Comparison of ENCODE assay signal across 8 cellular contexts in the genomic region with DNA sequence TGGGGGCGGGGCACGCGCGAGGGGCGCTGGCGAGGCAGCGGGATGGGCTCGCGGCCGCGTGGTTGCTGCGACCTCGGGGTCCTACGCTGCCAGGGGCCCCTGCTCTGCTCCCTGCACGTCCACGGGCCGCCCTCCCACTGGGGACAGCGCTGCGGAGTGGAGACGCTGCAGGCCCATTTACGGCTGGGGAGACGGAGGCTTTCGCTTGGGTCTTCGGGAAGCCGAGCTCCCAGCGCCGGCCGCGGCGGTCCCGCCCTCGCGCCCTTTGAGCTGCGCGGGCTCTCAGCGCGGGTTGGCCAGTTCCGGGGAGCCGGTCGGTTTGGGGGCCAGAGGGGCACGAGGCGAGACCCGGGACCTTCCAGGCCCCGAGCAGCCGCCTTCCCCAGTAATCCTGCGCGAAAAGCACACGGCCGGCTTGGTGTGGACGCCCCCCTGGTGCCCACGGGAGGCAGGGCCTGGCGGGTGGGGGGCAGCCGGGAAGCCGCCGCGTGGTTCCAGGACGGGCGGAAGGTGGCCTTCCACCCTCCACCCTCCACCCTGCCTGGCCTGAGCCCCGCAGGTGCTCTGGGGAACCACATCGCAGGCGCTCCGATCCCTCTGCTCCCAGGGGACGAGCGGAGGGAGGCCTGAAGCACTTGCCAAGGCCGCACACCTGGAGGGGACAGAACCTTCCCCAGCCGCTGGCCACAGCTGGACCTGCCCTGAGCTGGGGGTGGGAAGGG. TPM values are rescaled to one million over a fixed set of nuclear protein-coding genes. Genes with fewer than 3 reads are reported as not detected.
DNase-seq lines count a peak whose midpoint lies in the region; ATAC-seq and TF ChIP-seq lines count a peak whose summit lies in the region.

No MANE protein-coding gene starts in this region.

- H3K9me3 Mint-ChIP-seq in Calu3 (ENCODE audit: low read depth, unreplicated experiment): no peaks in the 10 kb centered on the region
- H3K9me3 Mint-ChIP-seq in dendritic cell treated with granulocyte-macrophage colony-stimulating factor and Interleukin-4, amounts not matched to agents 40 ng/mL and 50 ng/mL, for 4 days: no peaks in the 10 kb centered on the region
- no peaks in the 10 kb centered on the region for H3K9me3 Mint-ChIP-seq in mesothelial cell of epicardium

- H3K4me1 Mint-ChIP-seq in Calu3 (ENCODE audit: low read depth, unreplicated experiment): peaks cover 26% of the 10 kb centered on the region
- H3K4me1 Mint-ChIP-seq in dendritic cell treated with granulocyte-macrophage colony-stimulating factor and Interleukin-4, amounts not matched to agents 40 ng/mL and 50 ng/mL, for 4 days (ENCODE audit: low read depth): peaks cover 44% of the 10 kb centered on the region
- peaks cover 26% of the 10 kb centered on the region for H3K4me1 Mint-ChIP-seq in mesothelial cell of epicardium

- peak in 1 of 2 donors; percentile 50 for TF ChIP-seq POLR2A in vagina (IDR thresholded peaks at IDR 0.05)

- H3K27ac Mint-ChIP-seq in Calu3 (ENCODE audit: unreplicated experiment): no peak overlapping the region
- H3K27ac Mint-ChIP-seq in dendritic cell treated with granulocyte-macrophage colony-stimulating factor and Interleukin-4, amounts not matched to agents 40 ng/mL and 50 ng/mL, for 4 days: peak overlapping the region; percentile 79
- H3K27ac Mint-ChIP-seq in mesothelial cell of epicardium: no peak overlapping the region

- DNase-seq in Calu3: peak; percentile 21
- no peak for DNase-seq in Panc1 (ENCODE audit: low read depth, low spot score)
- DNase-seq in mesothelial cell of epicardium (ENCODE audit: low spot score in 2 of 2, unreplicated experiment in 2 of 2): peak in 1 of 2 experiments; percentile 51
- no peak for DNase-seq in vagina (ENCODE audit: extremely low spot score in 2 of 2)
- no peak for DNase-seq in OCI-M2 (lab: John Stamatoyannopoulos, UW; ENCODE audit: unreplicated experiment)

- H3K4me1 ChIP-seq in Panc1 (ENCODE audit: control insufficient read depth, insufficient read depth, low read length) (peaks cover 20% of the 10 kb centered on the region), vagina (peaks cover 27% of the 10 kb centered on the region)

- peak overlapping the region; percentile 82 for H3K4me3 Mint-ChIP-seq in Calu3 (ENCODE audit: low read depth, unreplicated experiment)
- H3K4me3 Mint-ChIP-seq in dendritic cell treated with granulocyte-macrophage colony-stimulating factor and Interleukin-4, amounts not matched to agents 40 ng/mL and 50 ng/mL, for 4 days: peak overlapping the region; percentile 81
- H3K4me3 Mint-ChIP-seq in mesothelial cell of epicardium: peak overlapping the region; percentile 64

- peak overlapping the region; percentile 58 to 86 for H3K4me3 ChIP-seq in Panc1 (ENCODE audit: low read depth in 2 of 2, low read length in 2 of 2)
- H3K4me3 ChIP-seq in vagina: peak overlapping the region; percentile 71 to 79

- H3K27me3 Mint-ChIP-seq in Calu3 (ENCODE audit: unreplicated experiment): no peaks in the 10 kb centered on the region
- peaks cover 38% of the 10 kb centered on the region for H3K27me3 Mint-ChIP-seq in dendritic cell treated with granulocyte-macrophage colony-stimulating factor and Interleukin-4, amounts not matched to agents 40 ng/mL and 50 ng/mL, for 4 days
- H3K27me3 Mint-ChIP-seq in mesothelial cell of epicardium (ENCODE audit: low read depth): peaks cover 14% of the 10 kb centered on the region

- no peaks in the 10 kb centered on the region for H3K9me3 ChIP-seq in Panc1 (ENCODE audit: control insufficient read depth, insufficient read depth, low read depth, low read length)
- H3K9me3 ChIP-seq in vagina: no peaks in the 10 kb centered on the region

- ATAC-seq in GM19035 (IDR thresholded peaks at IDR 0.05; ENCODE audit: unreplicated experiment) (peak; percentile 21), HG03097 (IDR thresholded peaks at IDR 0.05; ENCODE audit: low FRiP score, unreplicated experiment) (peak; percentile 12), Panc1 (peak; percentile 50)

- CTCF ChIA-PET in Calu3 (lab: Charles Lee): interaction anchor here (0.9 to 1.0 kb wide), 2 partner anchors 134 to 218 kb away, joined by 3 read pairs; partner anchors contain the start of gene FAAP20
- CTCF ChIA-PET in Panc1 (lab: Charles Lee): interaction anchor here (0.7 kb wide), 1 partner anchor 64 kb away, joined by 4 read pairs; no protein-coding TSS in a partner anchor

- H3K27ac ChIP-seq in Panc1 (ENCODE audit: low read length) (peak overlapping the region; percentile 80), vagina (peak overlapping the region; percentile 82)

- H3K36me3 ChIP-seq in Panc1 (ENCODE audit: control insufficient read depth, insufficient read depth, low read length): no peaks in the 10 kb centered on the region
- peaks cover 0 to 8% of the 10 kb centered on the region in 2 donors for H3K36me3 ChIP-seq in vagina

- no peaks in the 10 kb centered on the region for H3K27me3 ChIP-seq in Panc1 (ENCODE audit: control insufficient read depth, insufficient read depth, low read length)
- no peaks in the 10 kb centered on the region for H3K27me3 ChIP-seq in vagina

- intact Hi-C loops in Calu3 (cut with micrococcal nuclease; ENCODE audit: unreplicated experiment) (no loop called here), Panc1 (cut with micrococcal nuclease; ENCODE audit: unreplicated experiment) (loop anchor here (2.0 to 10.0 kb wide), 2 partner anchors 62 to 134 kb away; partner anchors contain the start of gene PLCH2), vagina (cut with DNase I) (loop anchor here (2.0 to 10.0 kb wide), 4 partner anchors 114 to 392 kb away; partner anchors contain the start of genes PANK4 and TTC34)
- intact Hi-C loops in dendritic cell treated with granulocyte-macrophage colony-stimulating factor and Interleukin-4, amounts not matched to agents 40 ng/mL and 50 ng/mL, for 4 days (cut with micrococcal nuclease): no loop called here

- no peak for TF ChIP-seq CTCF in Calu3 (IDR thresholded peaks at IDR 0.05; ENCODE audit: unreplicated experiment)
- TF ChIP-seq CTCF in Panc1 (IDR thresholded peaks at IDR 0.05): no peak
- no peak for TF ChIP-seq CTCF in mesothelial cell of epicardium (IDR thresholded peaks at IDR 0.05; ENCODE audit: unreplicated experiment)
- peak in 1 of 3 experiments; percentile 16 for TF ChIP-seq CTCF in vagina (IDR thresholded peaks at IDR 0.05)

- BruUV-seq in Calu3 (replicated peaks; lab: Mats Ljungman, UMichigan): TSS peak; percentile 37
- no TSS peak for BruUV-seq in Panc1 (replicated peaks; lab: Mats Ljungman, UMichigan)

- in situ Hi-C loops in Panc1 (cut with HindIII; ENCODE audit: low pct_unique_long_range_greater_than_20kb, low sequenced_read_pairs): no loop called here

- H3K36me3 Mint-ChIP-seq in Calu3 (ENCODE audit: insufficient read depth, unreplicated experiment) (peaks cover 62% of the 10 kb centered on the region), mesothelial cell of epicardium (no peaks in the 10 kb centered on the region)
- H3K36me3 Mint-ChIP-seq in dendritic cell treated with granulocyte-macrophage colony-stimulating factor and Interleukin-4, amounts not matched to agents 40 ng/mL and 50 ng/mL, for 4 days (ENCODE audit: low read depth): peaks cover 24% of the 10 kb centered on the region

- POLR2A ChIA-PET in Panc1 (lab: Charles Lee): no interaction called here

RNA-seq across cellular contexts. Expression of gene PEX10, which starts 0.6 kb away (rescaled TPM):
- total RNA-seq in Calu3 (2022) (22.3 and 24.0 TPM in 2 replicates), Panc1 (2021; ENCODE audit: unreplicated experiment) (49.8 TPM), mesothelial cell of epicardium (25.8 to 26.6 TPM (median 25.9 TPM) in 3 replicates), vagina (15.2 TPM)
- polyA plus RNA-seq in Panc1 (2012; ENCODE audit: insufficient read length): 69.0 TPM

RNA-seq across cellular contexts. Expression of gene RER1, which starts 21.3 kb away (rescaled TPM):
- total RNA-seq in Calu3 (2022): 118 and 120 TPM in 2 replicates
- total RNA-seq in Panc1 (2021; ENCODE audit: unreplicated experiment): 235 TPM
- polyA plus RNA-seq in Panc1 (2012; ENCODE audit: insufficient read length): 207 TPM
- 94.5 to 103 TPM (median 95.1 TPM) in 3 replicates for total RNA-seq in mesothelial cell of epicardium
- 49.6 TPM for total RNA-seq in vagina

RNA-seq across cellular contexts. Expression of gene MORN1, which starts 21.6 kb away (rescaled TPM):
- total RNA-seq in Calu3 (2022) (23.2 and 25.9 TPM in 2 replicates), Panc1 (2021; ENCODE audit: unreplicated experiment) (21.3 TPM), mesothelial cell of epicardium (21.6 to 25.0 TPM (median 24.3 TPM) in 3 replicates), vagina (11.8 TPM)
- 13.2 TPM for polyA plus RNA-seq in Panc1 (2012; ENCODE audit: insufficient read length)

Comparison
In these comparisons a context has a peak if more than half of its experiments do, and no peak if none do; other contexts are left out.
1. intact Hi-C loops: an anchor here in Panc1 (2.0 to 10.0 kb wide) and vagina (2.0 to 10.0 kb wide); none called in Calu3 and dendritic cell treated with granulocyte-macrophage colony-stimulating factor and Interleukin-4, amounts not matched to agents 40 ng/mL and 50 ng/mL, for 4 days.